Comparison of ENCODE assay signal across 17 cellular contexts in genomic region chr1:24443241-24443656, GRCh38. TPM values are rescaled to one million over a fixed set of nuclear protein-coding genes. Genes with fewer than 3 reads are reported as not detected.
DNase-seq lines count a peak whose midpoint lies in the region; ATAC-seq and TF ChIP-seq lines count a peak whose summit lies in the region.
"Had no signal": no experiment of that assay in that cellular context is flagged by ENCODE, and none has a peak within 500 bp of the region (broad histone marks: within the 10 kb centered on the region; RNA-seq: fewer than 3 reads in every experiment).

No MANE protein-coding gene starts in this region.

- ATAC-seq in WTC11 (peak; percentile 62), left lobe of liver (no peak), GM21447 (IDR thresholded peaks at IDR 0.05; ENCODE audit: unreplicated experiment) (no peak)
- ATAC-seq: heart left ventricle had no signal

- CTCF ChIA-PET in A673 (lab: Charles Lee) (no interaction called here), WTC11 (lab: Charles Lee) (interaction anchor here (1.1 to 1.6 kb wide), 2 partner anchors 28 to 144 kb away, joined by 3 to 7 read pairs; partner anchors contain the start of gene NIPAL3)

- H3K36me3 ChIP-seq in A673 (ENCODE audit: insufficient read depth, low read length, poor library complexity, severe bottlenecking) = no peaks in the 10 kb centered on the region
- H3K36me3 ChIP-seq: cardiac muscle cell had no signal

- no peaks in the 10 kb centered on the region for H3K4me1 ChIP-seq in A673 (ENCODE audit: insufficient read depth, low read length, poor library complexity, severe bottlenecking)

- H3K4me1 Mint-ChIP-seq in WTC11 = peaks cover 6% of the 10 kb centered on the region
- H3K4me1 Mint-ChIP-seq: B cell had no signal

- H3K36me3 Mint-ChIP-seq in WTC11 = peaks cover 7% of the 10 kb centered on the region; the same call in 1 of the 2 replicates

- no peaks in the 10 kb centered on the region for H3K27me3 ChIP-seq in A673 (replicated peaks; ENCODE audit: insufficient read depth, low read depth, low read length, poor library complexity)
- H3K27me3 ChIP-seq: cardiac muscle cell, heart left ventricle had no signal

- POLR2A ChIA-PET in A673 (lab: Charles Lee; ENCODE audit: low non-redundant PET) = no interaction called here
- POLR2A ChIA-PET in WTC11 (lab: Charles Lee) = no interaction called here

- H3K4me3 ChIP-seq in A673 (ENCODE audit: low read depth, low read length, poor library complexity, severe bottlenecking) = no peak overlapping the region
- H3K4me3 ChIP-seq: cardiac muscle cell, heart left ventricle, prostate gland had no signal

- peak; percentile 14 for DNase-seq in A673 (ENCODE audit: low spot score)
- DNase-seq in GM03348 (ENCODE audit: low spot score) = peak; percentile 50
- no peak for DNase-seq in WTC11 (ENCODE audit: low spot score)
- peak; percentile 77 for DNase-seq in globus pallidus (ENCODE audit: low spot score)
- DNase-seq in NCI-H510A (lab: John Stamatoyannopoulos, UW) = no peak
- no peak for DNase-seq in GM19240 (ENCODE audit: insufficient read length, low spot score)
- DNase-seq in left lobe of liver (ENCODE audit: low spot score) = no peak
- DNase-seq: activated CD4-positive, CD25-positive, alpha-beta regulatory T cell treated with anti-CD3 and anti-CD28 coated beads, Interleukin-2, amount 50 U/mL, for 72 hours; activated CD8-positive, alpha-beta memory T cell treated with anti-CD3 and anti-CD28 coated beads, Interleukin-2, amount 50 U/mL, for 4 hours; activated naive CD4-positive, alpha-beta T cell treated with anti-CD3 and anti-CD28 coated beads, Interleukin-2, amount 50 U/mL, for 16 hours; heart left ventricle; RPMI8226; T-helper 1 cell had no signal

- TF ChIP-seq CTCF in A673 (conservative IDR thresholded peaks at IDR 0.05; ENCODE audit: low read depth, low read length) (no peak), WTC11 (IDR thresholded peaks at IDR 0.05) (no peak)

- H3K9me3 ChIP-seq in A673 (ENCODE audit: low read depth, low read length, poor library complexity, severe bottlenecking) = no peaks in the 10 kb centered on the region
- H3K9me3 ChIP-seq: heart left ventricle, prostate gland had no signal

- H3K27me3 Mint-ChIP-seq in WTC11 (ENCODE audit: low read depth) = no peaks in the 10 kb centered on the region
- H3K27me3 Mint-ChIP-seq: B cell had no signal

- no peak overlapping the region for H3K4me3 Mint-ChIP-seq in WTC11
- H3K4me3 Mint-ChIP-seq: B cell had no signal

- no peaks in the 10 kb centered on the region for H3K9me3 Mint-ChIP-seq in WTC11

- BruUV-seq in A673 (replicated peaks; lab: Mats Ljungman, UMichigan) = no TSS peak

- no peak overlapping the region for H3K27ac ChIP-seq in A673 (ENCODE audit: low read depth, low read length, poor library complexity, severe bottlenecking)
- H3K27ac ChIP-seq: cardiac muscle cell had no signal

- no peak overlapping the region for H3K27ac Mint-ChIP-seq in WTC11
- H3K27ac Mint-ChIP-seq: B cell had no signal

- intact Hi-C loops in A673 (cut with micrococcal nuclease; ENCODE audit: unreplicated experiment) = no loop called here

TF ChIP-seq in WTC11, 78 proteins besides CTCF, POLR2A, EP300 and RAD21 (continues in another document):
- TF ChIP-seq CBFB (CRISPR knock-in tag; IDR thresholded peaks at IDR 0.05; ENCODE audit: low read depth) = no peak
- no peak for TF ChIP-seq NR2C2 (CRISPR knock-in tag; IDR thresholded peaks at IDR 0.05)
- no peak for TF ChIP-seq EMX1 (CRISPR knock-in tag; IDR thresholded peaks at IDR 0.05)
- TF ChIP-seq ZNF232 (CRISPR knock-in tag; IDR thresholded peaks at IDR 0.05) = no peak
- TF ChIP-seq ZNF423 (CRISPR knock-in tag; IDR thresholded peaks at IDR 0.05) = no peak
- no peak for TF ChIP-seq PREB (CRISPR knock-in tag; IDR thresholded peaks at IDR 0.05; ENCODE audit: borderline replicate concordance)
- TF ChIP-seq IRF2 (CRISPR knock-in tag; IDR thresholded peaks at IDR 0.05; ENCODE audit: borderline replicate concordance, low read depth) = no peak
- no peak for TF ChIP-seq ESRRA (CRISPR knock-in tag; IDR thresholded peaks at IDR 0.05; ENCODE audit: borderline replicate concordance)
- TF ChIP-seq USF2 (CRISPR knock-in tag; IDR thresholded peaks at IDR 0.05) = no peak
- TF ChIP-seq ARID4B (CRISPR knock-in tag; IDR thresholded peaks at IDR 0.05; ENCODE audit: borderline replicate concordance) = no peak
- no peak for TF ChIP-seq CDX4 (CRISPR knock-in tag; IDR thresholded peaks at IDR 0.05; ENCODE audit: borderline replicate concordance)
- no peak for TF ChIP-seq ATF3 (CRISPR knock-in tag; conservative IDR thresholded peaks at IDR 0.05)
- TF ChIP-seq E2F4 (CRISPR knock-in tag; IDR thresholded peaks at IDR 0.05; ENCODE audit: borderline replicate concordance, low read depth) = no peak

RNA-seq across cellular contexts. Expression of gene NIPAL3, which starts 27.6 kb away (rescaled TPM):
- total RNA-seq in A673 (2021) = 6.5 and 7.3 TPM in 2 replicates
- 11.2 to 11.3 TPM (median 11.2 TPM) in 3 replicates for total RNA-seq in WTC11 (2021)
- 6.3 TPM for total RNA-seq in left lobe of liver

RNA-seq across cellular contexts. Expression of gene STPG1, which starts 29.7 kb away (rescaled TPM):
- 7.2 and 8.6 TPM in 2 replicates for total RNA-seq in A673 (2021)
- total RNA-seq in WTC11 (2021) = 9.9 to 12.8 TPM (median 10.1 TPM) in 3 replicates
- 1.1 TPM for total RNA-seq in left lobe of liver

RNA-seq across cellular contexts. Expression of gene RCAN3, which starts 59.4 kb away (rescaled TPM):
- total RNA-seq in A673 (2021) (7.4 and 9.1 TPM in 2 replicates), WTC11 (2021) (16.9 to 23.3 TPM (median 16.9 TPM) in 3 replicates), left lobe of liver (2.9 TPM)

Comparison
In these comparisons a context has a peak if more than half of its experiments do, and no peak if none do; other contexts are left out.
1. DNase-seq: peak in A673 (single experiment), GM03348 (single experiment) and globus pallidus (single experiment); none in WTC11 (single experiment), NCI-H510A (single experiment), GM19240 (single experiment) and left lobe of liver (single experiment).